Comparison of ENCODE assay signal across 26 cellular contexts in genomic region chr18:12540751-12541150, GRCh38.
"Had no signal": no experiment of that assay in that cellular context is flagged by ENCODE, and none has a peak within 500 bp of the region (broad histone marks: within the 10 kb centered on the region; RNA-seq: fewer than 3 reads in every experiment).

No MANE protein-coding gene starts in this region.

- H3K4me3 Mint-ChIP-seq: memory B cell; mesothelial cell of epicardium; naive thymus-derived CD4-positive, alpha-beta T cell; nephron; neural progenitor cell; stimulated activated naive B cell treated with anti-CD40 and anti-IgM and Interleukin-4, amounts not matched to agents 10 μg/mL and 1 μg/mL and 100 μg/mL, for 72 hours; stimulated activated naive CD8-positive, alpha-beta T cell treated with anti-CD3 and anti-CD28 coated beads, Interleukin-15, Interleukin-2, amounts not matched to agents 100 ng/mL and 50 ng/mL, for 24 hours had no signal

- H3K27ac Mint-ChIP-seq: memory B cell; mesothelial cell of epicardium; naive thymus-derived CD4-positive, alpha-beta T cell; nephron; neural progenitor cell; progenitor cell of endocrine pancreas; stimulated activated naive B cell treated with anti-CD40 and anti-IgM and Interleukin-4, amounts not matched to agents 10 μg/mL and 1 μg/mL and 100 μg/mL, for 72 hours; stimulated activated naive CD8-positive, alpha-beta T cell treated with anti-CD3 and anti-CD28 coated beads, Interleukin-15, Interleukin-2, amounts not matched to agents 100 ng/mL and 50 ng/mL, for 24 hours had no signal

- H3K4me1 Mint-ChIP-seq: memory B cell; mesothelial cell of epicardium; nephron; neural progenitor cell; stimulated activated naive B cell treated with anti-CD40 and anti-IgM and Interleukin-4, amounts not matched to agents 10 μg/mL and 1 μg/mL and 100 μg/mL, for 72 hours had no signal

- H3K9ac ChIP-seq: neural progenitor cell, parathyroid adenoma had no signal

- H3K4me3 ChIP-seq: coronary artery, gastroesophageal sphincter, heart left ventricle, hepatocyte, lower lobe of right lung, neural progenitor cell, right lobe of liver, thoracic aorta, tibial nerve, upper lobe of left lung had no signal

- H3K4me2 ChIP-seq: hepatocyte, neural progenitor cell had no signal

- H3K4me1 ChIP-seq: gastroesophageal sphincter, heart left ventricle, lower lobe of right lung, neural progenitor cell, right lobe of liver, upper lobe of left lung had no signal

- H2AFZ ChIP-seq: hepatocyte, neural progenitor cell, parathyroid adenoma had no signal

- H3K36me3 ChIP-seq: gastroesophageal sphincter, lower lobe of right lung, right lobe of liver, thoracic aorta had no signal

- H3K9me3 ChIP-seq: right lobe of liver had no signal

- DNase-seq: dermis blood vessel endothelial cell; effector memory CD4-positive, alpha-beta T cell; foreskin fibroblast; heart left ventricle; left colon; left ventricle myocardium superior; lower lobe of right lung; naive thymus-derived CD4-positive, alpha-beta T cell; right lobe of liver; small intestine; stimulated activated CD4-positive, alpha-beta T cell treated with anti-CD3 and anti-CD28 coated beads, Interleukin-15, amount 100 ng/mL, for 24 hours; stimulated activated CD4-positive, alpha-beta T cell treated with anti-CD3 and anti-CD28 coated beads, Interleukin-2, amount 100 ng/mL, for 48 hours; stimulated activated naive B cell treated with anti-CD40 and anti-IgM and Interleukin-4, amounts not matched to agents 10 μg/mL and 1 μg/mL and 100 μg/mL, for 72 hours; upper lobe of left lung had no signal

- ATAC-seq: gastroesophageal sphincter; heart left ventricle; left colon; left ventricle myocardium superior; naive thymus-derived CD4-positive, alpha-beta T cell; stimulated activated naive B cell treated with anti-CD40 and anti-IgM and Interleukin-4, amounts not matched to agents 10 μg/mL and 1 μg/mL and 100 μg/mL, for 72 hours had no signal

- H3K27me3 ChIP-seq: gastroesophageal sphincter, heart left ventricle, hepatocyte, neural progenitor cell, right lobe of liver, tibial nerve, upper lobe of left lung had no signal

- H3K27ac ChIP-seq: coronary artery, gastroesophageal sphincter, heart left ventricle, hepatocyte, lower lobe of right lung, neural progenitor cell, parathyroid adenoma, right lobe of liver, thoracic aorta, tibial nerve, upper lobe of left lung had no signal

- H3K27me3 Mint-ChIP-seq: memory B cell; progenitor cell of endocrine pancreas; stimulated activated naive CD8-positive, alpha-beta T cell treated with anti-CD3 and anti-CD28 coated beads, Interleukin-15, Interleukin-2, amounts not matched to agents 100 ng/mL and 50 ng/mL, for 24 hours had no signal
